1 cellular context compared by ENCODE assay signal in genomic region chr1:77533660-77534295, GRCh38.
TF ChIP-seq lines count a peak whose summit lies in the region.

No MANE protein-coding gene starts in this region.

TF ChIP-seq in HEK293, 187 proteins besides CTCF, POLR2A, EP300 and RAD21 (continued from another document):
- TF ChIP-seq PRDM4 (tag by site-specific recombination; IDR thresholded peaks at IDR 0.05) (peak; percentile 58), ZBTB21 (tag by site-specific recombination; IDR thresholded peaks at IDR 0.05) (no peak)
TF ChIP-seq in HEK293: peak in this region for 4.
